ENCODE assay signal across 1 cellular context in genomic region chr14:101961011-101961721, GRCh38.
TF ChIP-seq lines count a peak whose summit lies in the region.

No MANE protein-coding gene starts in this region.

TF ChIP-seq in HepG2, 621 proteins besides CTCF, POLR2A, EP300 and RAD21 (continued from another document and continues in another):
- no peak for TF ChIP-seq ATF5 (CRISPR knock-in tag; IDR thresholded peaks at IDR 0.05; ENCODE audit: low read depth)
- 0 out of 2 replicates have a peak, but pooled peaks have one; percentile 59 for TF ChIP-seq ZNF580 (CRISPR knock-in tag; IDR thresholded peaks at IDR 0.05; ENCODE audit: borderline replicate concordance, low read depth)
- TF ChIP-seq ZKSCAN1 (IDR thresholded peaks at IDR 0.05; ENCODE audit: low read length) = no peak
- TF ChIP-seq BRD4 (CRISPR knock-in tag; IDR thresholded peaks at IDR 0.05) = no peak
- TF ChIP-seq XRCC5 (optimal IDR thresholded peaks at IDR 0.05; ENCODE audit: low read length) = peak; percentile 63
- peak; percentile 40; the same call in 1 of the 2 replicates for TF ChIP-seq ZSCAN31 (CRISPR knock-in tag; IDR thresholded peaks at IDR 0.05; ENCODE audit: low read depth)
- TF ChIP-seq FOXM1 (CRISPR knock-in tag; IDR thresholded peaks at IDR 0.05) = no peak
- TF ChIP-seq E2F5 (CRISPR knock-in tag; conservative IDR thresholded peaks at IDR 0.05) = no peak; the same call in 1 of the 2 replicates
- TF ChIP-seq ZNF615 (CRISPR knock-in tag; IDR thresholded peaks at IDR 0.05; ENCODE audit: borderline replicate concordance) = no peak
- TF ChIP-seq ZNF280D (CRISPR knock-in tag; IDR thresholded peaks at IDR 0.05) = no peak
- TF ChIP-seq HMGXB4 (CRISPR knock-in tag; IDR thresholded peaks at IDR 0.05; ENCODE audit: borderline replicate concordance in 1 of 2, low read depth in 1 of 2) = peak in 1 of 2 experiments; percentile 89; a peak in 3 of 4 replicates
- TF ChIP-seq NR3C1 (CRISPR knock-in tag; IDR thresholded peaks at IDR 0.05) = no peak
- no peak for TF ChIP-seq ZNF549 (CRISPR knock-in tag; IDR thresholded peaks at IDR 0.05)
- no peak for TF ChIP-seq SNRNP70 (IDR thresholded peaks at IDR 0.05; ENCODE audit: low read depth, low read length)
- TF ChIP-seq GMEB1 (CRISPR knock-in tag; IDR thresholded peaks at IDR 0.05; ENCODE audit: borderline replicate concordance) = 0 out of 2 replicates have a peak, but pooled peaks have one; percentile 23
- no peak for TF ChIP-seq HOXA9 (CRISPR knock-in tag; IDR thresholded peaks at IDR 0.05; ENCODE audit: borderline replicate concordance)
- 0 out of 2 replicates have a peak, but pooled peaks have one; percentile 27 for TF ChIP-seq ZBTB1 (CRISPR knock-in tag; IDR thresholded peaks at IDR 0.05; ENCODE audit: borderline replicate concordance)
- no peak for TF ChIP-seq SP1 (IDR thresholded peaks at IDR 0.05)
- peak; percentile 29; the same call in 1 of the 2 replicates for TF ChIP-seq SP1 (CRISPR knock-in tag; IDR thresholded peaks at IDR 0.05)
- no peak for TF ChIP-seq ZNF468 (CRISPR knock-in tag; IDR thresholded peaks at IDR 0.05)
- no peak for TF ChIP-seq ZNF121 (CRISPR knock-in tag; IDR thresholded peaks at IDR 0.05)
- TF ChIP-seq ZFAT (CRISPR knock-in tag; conservative IDR thresholded peaks at IDR 0.05) = no peak
- no peak for TF ChIP-seq KAT2B (IDR thresholded peaks at IDR 0.05; ENCODE audit: borderline replicate concordance, low read depth, low read length)
- no peak for TF ChIP-seq NCOA2 (CRISPR knock-in tag; IDR thresholded peaks at IDR 0.05)
- peak; percentile 87 for TF ChIP-seq MYC (CRISPR knock-in tag; IDR thresholded peaks at IDR 0.05; ENCODE audit: borderline replicate concordance)
- TF ChIP-seq TERF1 (CRISPR knock-in tag; IDR thresholded peaks at IDR 0.05) = no peak
- TF ChIP-seq ATF2 (CRISPR knock-in tag; IDR thresholded peaks at IDR 0.05) = no peak; the same call in 1 of the 2 replicates
- no peak for TF ChIP-seq KIAA2018 (CRISPR knock-in tag; IDR thresholded peaks at IDR 0.05; ENCODE audit: borderline replicate concordance)
- TF ChIP-seq RXRA (CRISPR knock-in tag; IDR thresholded peaks at IDR 0.05) = 0 out of 2 replicates have a peak, but pooled peaks have one; percentile 36
- peak; percentile 69; the same call in 1 of the 2 replicates for TF ChIP-seq ZNF749 (CRISPR knock-in tag; IDR thresholded peaks at IDR 0.05; ENCODE audit: borderline replicate concordance)
- peak; percentile 63; the same call in 1 of the 2 replicates for TF ChIP-seq KAT8 (CRISPR knock-in tag; IDR thresholded peaks at IDR 0.05)
- no peak for TF ChIP-seq TEAD2 (CRISPR knock-in tag; IDR thresholded peaks at IDR 0.05)
- TF ChIP-seq ZNF136 (CRISPR knock-in tag; IDR thresholded peaks at IDR 0.05; ENCODE audit: low read depth) = no peak
- no peak for TF ChIP-seq PBX2 (CRISPR knock-in tag; IDR thresholded peaks at IDR 0.05)
- no peak for TF ChIP-seq ETS1 (CRISPR knock-in tag; IDR thresholded peaks at IDR 0.05)
- no peak for TF ChIP-seq ZNF160 (CRISPR knock-in tag; IDR thresholded peaks at IDR 0.05)
- TF ChIP-seq NR2F2 (IDR thresholded peaks at IDR 0.05; ENCODE audit: borderline replicate concordance, low read depth) = no peak
